10 cellular contexts compared by ENCODE assay signal in the genomic region with DNA sequence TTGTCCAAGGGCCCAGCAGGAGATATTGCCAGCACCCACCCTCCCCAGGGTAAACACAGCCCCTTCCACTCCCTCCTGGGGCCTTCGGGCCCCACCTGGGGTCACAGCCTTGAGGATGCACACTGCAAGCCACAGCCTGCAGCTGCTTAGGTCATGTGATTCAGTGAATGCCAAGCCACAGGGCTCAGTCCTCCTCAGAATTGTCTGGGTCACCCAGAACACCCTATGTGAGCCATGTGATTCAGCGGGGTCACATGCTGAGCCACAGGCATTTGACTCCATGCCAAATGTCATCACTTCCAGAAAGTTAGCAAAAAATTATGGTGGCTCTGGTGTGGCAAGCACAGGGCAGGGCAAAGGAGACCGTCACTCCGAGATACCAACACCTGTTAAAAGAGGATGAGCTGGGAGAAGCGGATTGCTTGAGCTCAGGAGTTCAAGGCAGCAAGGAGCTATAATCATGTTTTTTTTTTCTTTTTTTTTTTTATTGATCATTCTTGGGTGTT. TPM values are rescaled to one million over a fixed set of nuclear protein-coding genes. Genes with fewer than 3 reads are reported as not detected.
DNase-seq lines count a peak whose midpoint lies in the region; ATAC-seq and TF ChIP-seq lines count a peak whose summit lies in the region.
"Had no signal": no experiment of that assay in that cellular context is flagged by ENCODE, and none has a peak within 500 bp of the region (broad histone marks: within the 10 kb centered on the region; RNA-seq: fewer than 3 reads in every experiment).

No MANE protein-coding gene starts in this region.

- H3K27ac Mint-ChIP-seq in nephron progenitor cell: no peak overlapping the region

- POLR2A ChIA-PET in GM10248 (lab: Yijun Ruan, JAX): no interaction called here

- CTCF ChIA-PET in GM10248 (lab: Yijun Ruan, JAX): interaction anchor here (0.7 kb wide), 1 partner anchor 18 kb away, joined by 3 read pairs; no protein-coding TSS in a partner anchor

- TF ChIP-seq CTCF in astrocyte of the spinal cord (IDR thresholded peaks at IDR 0.05; ENCODE audit: low read depth, low read length) (no peak), nephron progenitor cell (IDR thresholded peaks at IDR 0.05) (no peak), GM10248 (IDR thresholded peaks at IDR 0.05; ENCODE audit: control extremely low read depth, extremely low read depth, low read depth, missing control alignments) (no peak)

- H3K4me3 ChIP-seq in astrocyte of the spinal cord (ENCODE audit: low read depth, low read length): no peak overlapping the region

- H3K4me1 Mint-ChIP-seq in nephron progenitor cell: peaks cover 8% of the 10 kb centered on the region

- DNase-seq in ACHN: peak; percentile 89
- peak; percentile 48 for DNase-seq in HT1080 (ENCODE audit: low read depth)
- peak; percentile 85 for DNase-seq in astrocyte of the spinal cord (ENCODE audit: low read depth, low spot score)
- no peak for DNase-seq in left lobe of liver (ENCODE audit: low spot score)
- DNase-seq in nephron progenitor cell: no peak
- no peak for DNase-seq in NCI-H146 treated with DMSO at 0.1 percent for 48 hours (lab: John Stamatoyannopoulos, UW; ENCODE audit: unreplicated experiment)
- no peak for DNase-seq in GM10248 (ENCODE audit: extremely low spot score)
- DNase-seq: activated CD4-positive, alpha-beta T cell treated with anti-CD3 and anti-CD28 coated beads for 4 hours; DMS153 had no signal

- no peak for TF ChIP-seq POLR2A in GM18505 (IDR thresholded peaks at IDR 0.05; ENCODE audit: borderline replicate concordance, extremely low read depth, insufficient read depth, insufficient read length)

- H3K4me3 Mint-ChIP-seq in nephron progenitor cell: no peak overlapping the region

- in situ Hi-C loops in ACHN (cut with HindIII; ENCODE audit: low pct_ligation_motif_present, low pct_unique_long_range_greater_than_20kb, low sequenced_read_pairs): no loop called here
- in situ Hi-C loops in astrocyte of the spinal cord (cut with HindIII; ENCODE audit: low sequenced_read_pairs): no loop called here

- H3K27me3 Mint-ChIP-seq in nephron progenitor cell (ENCODE audit: low read depth, poor library complexity): no peaks in the 10 kb centered on the region

- ATAC-seq in left lobe of liver (peak; percentile 55), GM18505 (IDR thresholded peaks at IDR 0.05; ENCODE audit: unreplicated experiment) (no peak)

- H3K9me3 Mint-ChIP-seq in nephron progenitor cell: peaks cover 19% of the 10 kb centered on the region

- H3K36me3 Mint-ChIP-seq in nephron progenitor cell (ENCODE audit: low read depth): peaks cover 4% of the 10 kb centered on the region

RNA-seq across cellular contexts. Expression of a gene that starts 17.2 kb away (rescaled TPM):
- total RNA-seq in HT1080 (2014; rRNA removed; shearing (Covaris generic)): 289 and 329 TPM in 2 replicates
- 372 and 390 TPM in 2 replicates for polyA plus RNA-seq in HT1080 (2015; cell fraction: cytosol; rRNA removed)
- 1,389 and 1,496 TPM in 2 replicates for polyA plus RNA-seq in HT1080 (2015; cell fraction: nucleus; rRNA removed)
- 525 TPM for total RNA-seq in left lobe of liver

Comparison
In these comparisons a context has a peak if more than half of its experiments do, and no peak if none do; other contexts are left out.
1. DNase-seq: peak in ACHN (single experiment), HT1080 (single experiment) and astrocyte of the spinal cord (single experiment); none in left lobe of liver (single experiment), nephron progenitor cell (single experiment), NCI-H146 treated with DMSO at 0.1 percent for 48 hours (single experiment) and GM10248 (single experiment).